8 cellular contexts compared by ENCODE assay signal in the genomic region with DNA sequence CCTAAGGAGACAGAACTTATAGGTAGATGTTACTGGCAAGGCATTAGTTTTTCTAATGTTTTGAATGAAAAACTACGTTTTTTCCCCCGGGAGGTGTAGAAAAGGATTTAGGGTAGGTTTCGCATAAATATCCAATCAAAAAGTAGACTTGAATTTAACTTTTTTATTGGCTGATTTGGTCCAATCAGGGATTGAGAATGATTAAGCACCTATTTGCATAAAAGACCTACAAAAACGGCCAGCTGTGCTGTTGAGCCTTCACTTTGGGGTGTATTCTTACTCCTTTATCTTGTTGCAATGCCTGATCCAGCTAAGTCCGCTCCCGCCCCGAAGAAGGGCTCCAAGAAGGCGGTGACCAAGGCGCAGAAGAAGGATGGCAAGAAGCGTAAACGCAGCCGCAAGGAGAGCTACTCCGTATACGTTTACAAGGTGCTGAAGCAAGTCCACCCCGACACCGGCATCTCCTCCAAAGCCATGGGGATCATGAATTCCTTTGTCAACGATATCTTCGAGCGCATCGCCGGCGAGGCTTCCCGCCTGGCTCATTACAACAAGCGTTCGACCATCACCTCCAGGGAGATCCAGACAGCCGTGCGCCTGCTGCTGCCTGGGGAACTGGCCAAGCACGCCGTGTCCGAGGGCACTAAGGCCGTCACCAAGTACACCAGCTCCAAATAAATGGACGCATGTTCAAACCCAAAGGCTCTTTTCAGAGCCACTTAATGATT.
A peak's percentile ranks its signal among the peaks of the same experiment; 100 is the strongest.
DNase-seq lines count a peak whose midpoint lies in the region; ATAC-seq and TF ChIP-seq lines count a peak whose summit lies in the region.

No MANE protein-coding gene starts in this region.

- peak overlapping the region; percentile 3 for H3K27ac ChIP-seq in iPS DF 6.9 (ENCODE audit: low read length)

- H3K4me3 ChIP-seq in iPS DF 6.9 (ENCODE audit: low read length) (peak overlapping the region; percentile 90), skeletal muscle satellite cell (ENCODE audit: low read length) (peak overlapping the region; percentile 62)

- H3K36me3 Mint-ChIP-seq in T-helper 17 cell (ENCODE audit: low read depth) (no peaks in the 10 kb centered on the region), brain (no peaks in the 10 kb centered on the region)

- peak overlapping the region; percentile 93 for H3K27ac Mint-ChIP-seq in T-helper 17 cell
- peak overlapping the region; percentile 93 to 96 (median 94) for H3K27ac Mint-ChIP-seq in brain

- H3K4me2 ChIP-seq in skeletal muscle satellite cell (ENCODE audit: low read length) = peak overlapping the region; percentile 87

- H3K9me3 Mint-ChIP-seq in brain = no peaks in the 10 kb centered on the region

- H3K4me1 Mint-ChIP-seq in T-helper 17 cell (peaks cover 30% of the 10 kb centered on the region), brain (peaks cover 47% of the 10 kb centered on the region)

- H3K36me3 ChIP-seq in iPS DF 6.9 (ENCODE audit: control insufficient read depth, insufficient read depth, low read length) (no peaks in the 10 kb centered on the region), skeletal muscle satellite cell (ENCODE audit: insufficient read depth, low read length) (no peaks in the 10 kb centered on the region)

- WGBS in iPS DF 6.9 (ENCODE audit: insufficient coverage, insufficient read length) = no CpG with 5 or more reads among the region's 32 CpGs

- H3K27me3 Mint-ChIP-seq in T-helper 17 cell = no peaks in the 10 kb centered on the region
- H3K27me3 Mint-ChIP-seq in brain = peaks cover 15% of the 10 kb centered on the region

- H3K9ac ChIP-seq in skeletal muscle satellite cell (ENCODE audit: low read depth, low read length) = no peak overlapping the region

- TF ChIP-seq CTCF in brain (conservative IDR thresholded peaks at IDR 0.05) = no peak

- peak overlapping the region; percentile 96 for H3K4me3 Mint-ChIP-seq in T-helper 17 cell
- H3K4me3 Mint-ChIP-seq in brain = peak overlapping the region; percentile 92 to 100 (median 98)

- H3K9me3 ChIP-seq in T-helper 17 cell (ENCODE audit: control insufficient read depth, low read length, poor library complexity, severe bottlenecking) (no peaks in the 10 kb centered on the region), iPS DF 6.9 (ENCODE audit: control insufficient read depth, insufficient read depth, low read length) (no peaks in the 10 kb centered on the region), skeletal muscle satellite cell (replicated peaks; ENCODE audit: low read length) (no peaks in the 10 kb centered on the region)

- no peaks in the 10 kb centered on the region for H3K27me3 ChIP-seq in iPS DF 6.9 (ENCODE audit: control insufficient read depth, insufficient read depth, low read length)
- H3K27me3 ChIP-seq in skeletal muscle satellite cell (ENCODE audit: control insufficient read depth, insufficient read depth, low read length) = peaks cover 31% of the 10 kb centered on the region

- H3K4me1 ChIP-seq in iPS DF 6.9 (ENCODE audit: control insufficient read depth, insufficient read depth, low read length) (no peaks in the 10 kb centered on the region; the same call in 1 of the 2 replicates), skeletal muscle satellite cell (ENCODE audit: control insufficient read depth, insufficient read depth, low read length) (peaks cover 5% of the 10 kb centered on the region)

- ATAC-seq in T-helper 17 cell = peak; percentile 47

- DNase-seq in EL (peak; percentile 96), GOT3 (lab: John Stamatoyannopoulos, UW) (peak; percentile 29), NCI-H1092 (lab: John Stamatoyannopoulos, UW) (peak; percentile 57), T-helper 17 cell (peak in 2 of 3 donors; percentile 15 to 37), iPS DF 6.9 (ENCODE audit: low read depth, low spot score) (no peak), middle frontal gyrus (ENCODE audit: extremely low spot score, low spot score) (no peak)

Comparison
In these comparisons a context has a peak if more than half of its experiments do, and no peak if none do; other contexts are left out.
1. DNase-seq: peak in EL (single experiment), GOT3 (single experiment), NCI-H1092 (single experiment) and T-helper 17 cell (2 of 3); none in iPS DF 6.9 (single experiment) and middle frontal gyrus (single experiment).